Comparison of ENCODE assay signal across 19 cellular contexts in the genomic region with DNA sequence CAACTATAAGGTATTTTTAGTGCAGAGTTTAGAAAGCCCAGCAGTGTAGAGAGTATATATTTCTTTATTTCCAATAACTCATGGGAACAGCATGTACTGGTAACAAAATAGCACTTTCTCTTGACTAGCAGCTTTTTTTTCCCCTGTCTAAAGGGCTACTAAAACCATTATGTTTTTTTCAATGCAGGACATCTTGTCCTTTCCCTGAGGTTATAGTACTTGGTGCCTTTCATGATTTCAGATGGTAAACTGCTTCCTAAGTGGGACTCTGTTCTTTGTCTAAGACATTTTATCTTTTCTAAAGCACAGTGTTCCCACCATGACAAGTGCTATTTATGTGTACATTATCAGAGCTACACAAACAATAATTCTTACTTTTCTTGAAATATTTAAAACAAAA.
DNase-seq lines count a peak whose midpoint lies in the region; ATAC-seq and TF ChIP-seq lines count a peak whose summit lies in the region.
"Had no signal": no experiment of that assay in that cellular context is flagged by ENCODE, and none has a peak within 500 bp of the region (broad histone marks: within the 10 kb centered on the region; RNA-seq: fewer than 3 reads in every experiment).

No MANE protein-coding gene starts in this region.

- TF ChIP-seq EP300 in SK-N-SH (IDR thresholded peaks at IDR 0.05; ENCODE audit: borderline replicate concordance in 1 of 2, low read depth in 1 of 2, low read length in 1 of 2) (no peak), gastroesophageal sphincter (IDR thresholded peaks at IDR 0.05) (peak; percentile 79)

- no peak overlapping the region for H3K9ac ChIP-seq in SK-N-SH
- H3K9ac ChIP-seq: BLaER1 had no signal

- H3F3A ChIP-seq in SK-N-SH (replicated peaks; ENCODE audit: insufficient read depth) = no peaks in the 10 kb centered on the region

- H3K79me2 ChIP-seq in SK-N-SH (ENCODE audit: insufficient read depth) = no peaks in the 10 kb centered on the region

- no peaks in the 10 kb centered on the region for H3K27me3 ChIP-seq in SK-N-SH (ENCODE audit: insufficient read depth)
- peaks cover 6% of the 10 kb centered on the region for H3K27me3 ChIP-seq in gastroesophageal sphincter
- H3K27me3 ChIP-seq: BLaER1 had no signal

- POLR2A ChIA-PET in SK-N-SH (lab: Yijun Ruan, JAX) = no interaction called here
- POLR2A ChIA-PET in GM10248 (lab: Yijun Ruan, JAX) = no interaction called here

- H3K27ac ChIP-seq in SK-N-SH (ENCODE audit: low read depth in 2 of 2, low read length in 1 of 2) (no peak overlapping the region), gastroesophageal sphincter (no peak overlapping the region), substantia nigra (ENCODE audit: low read depth, low read length, poor library complexity, severe bottlenecking) (peak overlapping the region; percentile 36)
- H3K27ac ChIP-seq: 22Rv1, BLaER1, C4-2B had no signal

- no peak overlapping the region for H3K4me3 ChIP-seq in SK-N-SH (ENCODE audit: low read depth in 2 of 2, low read length in 1 of 2)
- no peak overlapping the region for H3K4me3 ChIP-seq in gastroesophageal sphincter
- H3K4me3 ChIP-seq: BLaER1, GM12878, GM23338 had no signal

- DNase-seq in SK-N-SH (no peak), substantia nigra (lab: John Stamatoyannopoulos, UW) (no peak), GM10248 (ENCODE audit: extremely low spot score) (no peak), NCI-H2196 treated with DMSO at 0.1 percent for 48 hours (lab: John Stamatoyannopoulos, UW; ENCODE audit: unreplicated experiment) (no peak), SHP77 (lab: John Stamatoyannopoulos, UW) (no peak)
- DNase-seq: Caco-2; CD4-positive, CD25-positive, alpha-beta regulatory T cell; CD8-positive, alpha-beta T cell; DMS153; DND-41; H9 had no signal

- no peak for TF ChIP-seq CTCF in SK-N-SH (IDR thresholded peaks at IDR 0.05)
- TF ChIP-seq CTCF in gastroesophageal sphincter (IDR thresholded peaks at IDR 0.05) = no peak
- TF ChIP-seq CTCF in GM10248 (IDR thresholded peaks at IDR 0.05; ENCODE audit: control extremely low read depth, extremely low read depth, low read depth, missing control alignments) = no peak

- H3K9me3 ChIP-seq in SK-N-SH (no peaks in the 10 kb centered on the region), gastroesophageal sphincter (no peaks in the 10 kb centered on the region)
- H3K9me3 ChIP-seq: BLaER1, Caco-2 had no signal

- CTCF ChIA-PET in SK-N-SH (lab: Yijun Ruan, JAX) (interaction anchor here (1.5 to 2.0 kb wide), 2 partner anchors 12 to 174 kb away, joined by 4 to 6 read pairs; no protein-coding TSS in a partner anchor), GM10248 (lab: Yijun Ruan, JAX) (interaction anchor here (1.5 to 2.3 kb wide), 2 partner anchors 13 to 202 kb away, joined by 5 to 6 read pairs; no protein-coding TSS in a partner anchor)

- TF ChIP-seq RAD21 in SK-N-SH (IDR thresholded peaks at IDR 0.05; ENCODE audit: low read length) = no peak

- H3K4me1 ChIP-seq in SK-N-SH (ENCODE audit: control insufficient read depth in 1 of 2, insufficient read depth in 2 of 2, low read depth in 1 of 2, low read length in 1 of 2) (peaks cover 0 to 2% of the 10 kb centered on the region in 2 experiments; a peak in 1 of 4 replicates), gastroesophageal sphincter (no peaks in the 10 kb centered on the region)
- H3K4me1 ChIP-seq: BLaER1, Caco-2 had no signal

- no peak for ATAC-seq in SK-N-SH treated with all-trans-retinoic acid at 6 μM for 48 hours
- no peak for ATAC-seq in gastroesophageal sphincter
- ATAC-seq: CD8-positive, alpha-beta T cell; GM12878; GM23338; HCT116 had no signal

- H2AFZ ChIP-seq in SK-N-SH (ENCODE audit: low read depth) = no peak overlapping the region
- H2AFZ ChIP-seq: GM23338 had no signal

- TF ChIP-seq POLR2A in gastroesophageal sphincter (IDR thresholded peaks at IDR 0.05) = no peak

- H4K20me1 ChIP-seq in SK-N-SH (ENCODE audit: insufficient read depth) = no peaks in the 10 kb centered on the region
- H4K20me1 ChIP-seq: BLaER1 had no signal

- H3K36me3 ChIP-seq in SK-N-SH (replicated peaks in 1 of 2; ENCODE audit: control insufficient read depth in 1 of 2, insufficient read depth in 2 of 2, low read length in 1 of 2) (no peaks in the 10 kb centered on the region), gastroesophageal sphincter (no peaks in the 10 kb centered on the region)
- H3K36me3 ChIP-seq: BLaER1 had no signal

- H3K4me2 ChIP-seq in SK-N-SH = no peak overlapping the region
- H3K4me2 ChIP-seq: BLaER1, GM23338 had no signal

- H3K9me2 ChIP-seq in SK-N-SH = no peaks in the 10 kb centered on the region

TF ChIP-seq in SK-N-SH, 30 proteins besides CTCF, POLR2A, EP300 and RAD21:
- TF ChIP-seq ZBTB33 (IDR thresholded peaks at IDR 0.05; ENCODE audit: borderline replicate concordance, low read depth) = no peak
- no peak for TF ChIP-seq EZH2phosphoT487 (IDR thresholded peaks at IDR 0.05; ENCODE audit: borderline replicate concordance, low read depth)
- no peak for TF ChIP-seq CHD2 (IDR thresholded peaks at IDR 0.05; ENCODE audit: low read length, partially characterized antibody)
- no peak for TF ChIP-seq GABPA (IDR thresholded peaks at IDR 0.05; ENCODE audit: low read depth)
- 0 out of 2 replicates have a peak, but pooled peaks have one; percentile 16 for TF ChIP-seq GATA2 (CRISPR knock-in tag; IDR thresholded peaks at IDR 0.05)
- TF ChIP-seq SMC3 (IDR thresholded peaks at IDR 0.05; ENCODE audit: low read depth, low read length) = no peak
- TF ChIP-seq NRF1 (IDR thresholded peaks at IDR 0.05; ENCODE audit: low read depth, low read length) = no peak
TF ChIP-seq in SK-N-SH: peak in this region for 1.

TF ChIP-seq in SK-N-SH treated with all-trans-retinoic acid at 6 μM for 48 hours, 23 proteins besides CTCF, POLR2A, EP300 and RAD21:
- TF ChIP-seq ZNF8 (CRISPR knock-in tag; IDR thresholded peaks at IDR 0.05) (no peak), PATZ1 (CRISPR knock-in tag; IDR thresholded peaks at IDR 0.05; ENCODE audit: borderline replicate concordance) (no peak), PPARA (CRISPR knock-in tag; IDR thresholded peaks at IDR 0.05; ENCODE audit: borderline replicate concordance) (no peak), BACH2 (CRISPR knock-in tag; IDR thresholded peaks at IDR 0.05; ENCODE audit: borderline replicate concordance) (no peak), ESRRG (CRISPR knock-in tag; IDR thresholded peaks at IDR 0.05) (no peak), SNAI2 (CRISPR knock-in tag; IDR thresholded peaks at IDR 0.05) (no peak), ZFP3 (CRISPR knock-in tag; IDR thresholded peaks at IDR 0.05) (no peak)
